ENCODE assay signal across 1 cellular context in genomic region chr6:29552512-29553051, GRCh38.
TF ChIP-seq lines count a peak whose summit lies in the region.

No MANE protein-coding gene starts in this region.

TF ChIP-seq in H1, 55 proteins besides CTCF, POLR2A, EP300 and RAD21:
- TF ChIP-seq BRCA1 (IDR thresholded peaks at IDR 0.05; ENCODE audit: low read depth, low read length) = no peak
- no peak for TF ChIP-seq CTBP2 (IDR thresholded peaks at IDR 0.05; ENCODE audit: borderline replicate concordance, insufficient read depth, insufficient read length, low read length)
- TF ChIP-seq RBBP5 (IDR thresholded peaks at IDR 0.05; ENCODE audit: borderline replicate concordance, low read depth, low read length) = no peak
- TF ChIP-seq SRF (IDR thresholded peaks at IDR 0.05; ENCODE audit: low read depth, low read length) = peak; percentile 51; the same call in 1 of the 2 replicates
- no peak for TF ChIP-seq TAF7 (optimal IDR thresholded peaks at IDR 0.05; ENCODE audit: borderline replicate concordance, low read depth, low read length)
- 0 out of 2 replicates have a peak, but pooled peaks have one; percentile 25 for TF ChIP-seq SP1 (IDR thresholded peaks at IDR 0.05; ENCODE audit: low read depth, low read length)
- TF ChIP-seq SUZ12 (IDR thresholded peaks at IDR 0.05; ENCODE audit: low read length) = no peak
- no peak for TF ChIP-seq ATF3 (IDR thresholded peaks at IDR 0.05; ENCODE audit: insufficient read depth, low read depth, low read length)
- peak; percentile 96 for TF ChIP-seq RFX5 (IDR thresholded peaks at IDR 0.05; ENCODE audit: borderline replicate concordance, low read depth, low read length)
- TF ChIP-seq SIRT6 (IDR thresholded peaks at IDR 0.05; ENCODE audit: low read length) = no peak
- no peak for TF ChIP-seq TBP (IDR thresholded peaks at IDR 0.05; ENCODE audit: low read depth, low read length)
- TF ChIP-seq EZH2 (IDR thresholded peaks at IDR 0.05; ENCODE audit: low read depth, low read length, severe bottlenecking) = no peak
- no peak for TF ChIP-seq CHD1 (IDR thresholded peaks at IDR 0.05; ENCODE audit: low read depth, low read length)
- TF ChIP-seq POLR2AphosphoS5 (IDR thresholded peaks at IDR 0.05; ENCODE audit: low read depth, low read length) = no peak
- peak; percentile 86 for TF ChIP-seq CREB1 (IDR thresholded peaks at IDR 0.05)
- TF ChIP-seq E2F6 (IDR thresholded peaks at IDR 0.05) = no peak
TF ChIP-seq in H1: peak in this region for 4.
